Comparison of ENCODE assay signal across 24 cellular contexts in genomic region chr2:85898881-85899280, GRCh38.
"Had no signal": no experiment of that assay in that cellular context is flagged by ENCODE, and none has a peak within 500 bp of the region (broad histone marks: within the 10 kb centered on the region; RNA-seq: fewer than 3 reads in every experiment).

No MANE protein-coding gene starts in this region.

- H3K4me3 ChIP-seq: esophagus muscularis mucosa, heart left ventricle, spleen, suprapubic skin, tibial nerve had no signal

- H3K27ac Mint-ChIP-seq: activated T-helper 17 cell treated with anti-CD3 and anti-CD28 coated beads, Interleukin-2, amount 50 U/mL, for 72 hours; dendritic cell treated with granulocyte-macrophage colony-stimulating factor and Interleukin-4, amounts not matched to agents 40 ng/mL and 50 ng/mL, for 4 days; mesothelial cell of epicardium; stimulated activated naive CD8-positive, alpha-beta T cell treated with anti-CD3 and anti-CD28 coated beads, Interleukin-15, Interleukin-2, amounts not matched to agents 100 ng/mL and 50 ng/mL, for 24 hours had no signal

- H3K4me3 Mint-ChIP-seq: activated T-helper 17 cell treated with anti-CD3 and anti-CD28 coated beads, Interleukin-2, amount 50 U/mL, for 72 hours; central memory CD8-positive, alpha-beta T cell; dendritic cell treated with granulocyte-macrophage colony-stimulating factor and Interleukin-4, amounts not matched to agents 40 ng/mL and 50 ng/mL, for 4 days; mesothelial cell of epicardium; naive B cell; stimulated activated naive CD8-positive, alpha-beta T cell treated with anti-CD3 and anti-CD28 coated beads, Interleukin-15, Interleukin-2, amounts not matched to agents 100 ng/mL and 50 ng/mL, for 24 hours had no signal

- H3K27ac ChIP-seq: esophagus muscularis mucosa, foreskin keratinocyte, heart left ventricle, spleen, suprapubic skin, tibial nerve had no signal

- FAIRE-seq: bronchial epithelial cell had no signal

- H3K9me3 ChIP-seq: esophagus muscularis mucosa, suprapubic skin, tibial nerve had no signal

- ATAC-seq: activated T-helper 17 cell treated with anti-CD3 and anti-CD28 coated beads, Interleukin-2, amount 50 U/mL, for 72 hours; foreskin keratinocyte; heart left ventricle; right cardiac atrium had no signal

- H3K9me3 Mint-ChIP-seq: activated T-helper 17 cell treated with anti-CD3 and anti-CD28 coated beads, Interleukin-2, amount 50 U/mL, for 72 hours; central memory CD8-positive, alpha-beta T cell had no signal

- DNase-seq: activated CD4-positive, alpha-beta T cell treated with anti-CD3 and anti-CD28 coated beads for 4 hours; activated CD4-positive, alpha-beta T cell treated with anti-CD3 and anti-CD28 coated beads, Interleukin-2, amount 50 U/mL, for 4 hours; activated CD4-positive, CD25-positive, alpha-beta regulatory T cell; activated CD8-positive, alpha-beta memory T cell treated with anti-CD3 and anti-CD28 coated beads, Interleukin-2, amount 50 U/mL, for 4 hours; activated gamma-delta T cell treated with Interleukin-2 at 50 U/mL for 16 hours; activated naive CD4-positive, alpha-beta T cell treated with anti-CD3 and anti-CD28 coated beads, Interleukin-2, amount 50 U/mL, for 16 hours; activated T-cell treated with anti-CD3 and anti-CD28 coated beads, Interleukin-2, amount 50 U/mL, for 1 hour; effector CD4-positive, alpha-beta T cell; foreskin keratinocyte; heart left ventricle; hypothalamus; naive B cell; right cardiac atrium; spleen; stimulated activated CD4-positive, alpha-beta T cell treated with anti-CD3 and anti-CD28 coated beads, Interleukin-2, amount 100 ng/mL, for 48 hours had no signal

- H3K27me3 ChIP-seq: esophagus muscularis mucosa, foreskin keratinocyte, spleen, suprapubic skin, tibial nerve had no signal

- H3K36me3 ChIP-seq: esophagus muscularis mucosa, heart left ventricle, suprapubic skin, tibial nerve had no signal

- H3K27me3 Mint-ChIP-seq: activated T-helper 17 cell treated with anti-CD3 and anti-CD28 coated beads, Interleukin-2, amount 50 U/mL, for 72 hours; central memory CD8-positive, alpha-beta T cell; dendritic cell treated with granulocyte-macrophage colony-stimulating factor and Interleukin-4, amounts not matched to agents 40 ng/mL and 50 ng/mL, for 4 days; naive B cell; stimulated activated naive CD8-positive, alpha-beta T cell treated with anti-CD3 and anti-CD28 coated beads, Interleukin-15, Interleukin-2, amounts not matched to agents 100 ng/mL and 50 ng/mL, for 24 hours had no signal
